Comparison of ENCODE assay signal across 1 cellular context in the genomic region with DNA sequence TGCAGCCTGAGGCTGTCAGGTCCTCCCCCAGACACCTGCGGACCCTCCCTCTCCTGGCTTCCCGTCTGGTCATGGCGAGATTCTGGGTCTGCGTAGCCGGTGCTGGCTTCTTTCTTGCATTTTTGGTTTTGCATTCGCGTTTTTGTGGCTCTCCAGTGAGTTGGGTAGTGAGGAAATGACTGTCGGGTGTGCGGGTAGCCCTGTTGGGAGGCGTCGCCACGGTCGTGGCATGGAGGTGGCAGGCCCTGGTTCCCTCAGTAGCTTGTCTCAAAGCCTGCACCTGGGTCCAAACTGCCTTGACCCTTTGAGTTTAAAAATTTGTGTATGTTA.
TF ChIP-seq lines count a peak whose summit lies in the region.

No MANE protein-coding gene starts in this region.

TF ChIP-seq in HepG2, 621 proteins besides CTCF, POLR2A, EP300 and RAD21 (continued from another document and continues in another):
- TF ChIP-seq, protein P1, sequence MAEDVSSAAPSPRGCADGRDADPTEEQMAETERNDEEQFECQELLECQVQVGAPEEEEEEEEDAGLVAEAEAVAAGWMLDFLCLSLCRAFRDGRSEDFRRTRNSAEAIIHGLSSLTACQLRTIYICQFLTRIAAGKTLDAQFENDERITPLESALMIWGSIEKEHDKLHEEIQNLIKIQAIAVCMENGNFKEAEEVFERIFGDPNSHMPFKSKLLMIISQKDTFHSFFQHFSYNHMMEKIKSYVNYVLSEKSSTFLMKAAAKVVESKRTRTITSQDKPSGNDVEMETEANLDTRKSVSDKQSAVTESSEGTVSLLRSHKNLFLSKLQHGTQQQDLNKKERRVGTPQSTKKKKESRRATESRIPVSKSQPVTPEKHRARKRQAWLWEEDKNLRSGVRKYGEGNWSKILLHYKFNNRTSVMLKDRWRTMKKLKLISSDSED (CRISPR knock-in tag; IDR thresholded peaks at IDR 0.05), result no peak
- TF ChIP-seq ZNF441 (CRISPR knock-in tag; IDR thresholded peaks at IDR 0.05; ENCODE audit: borderline replicate concordance), result no peak
- TF ChIP-seq ZNF768 (CRISPR knock-in tag; IDR thresholded peaks at IDR 0.05), result no peak; the same call in 1 of the 2 replicates
- no peak for TF ChIP-seq SOX6 (IDR thresholded peaks at IDR 0.05)
- no peak for TF ChIP-seq SOX6 (CRISPR knock-in tag; IDR thresholded peaks at IDR 0.05)
- peak; percentile 28; the same call in 1 of the 2 replicates for TF ChIP-seq DMAP1 (CRISPR knock-in tag; IDR thresholded peaks at IDR 0.05)
- TF ChIP-seq BORCS8-MEF2B (CRISPR knock-in tag; IDR thresholded peaks at IDR 0.05), result no peak
- TF ChIP-seq, protein P2, sequence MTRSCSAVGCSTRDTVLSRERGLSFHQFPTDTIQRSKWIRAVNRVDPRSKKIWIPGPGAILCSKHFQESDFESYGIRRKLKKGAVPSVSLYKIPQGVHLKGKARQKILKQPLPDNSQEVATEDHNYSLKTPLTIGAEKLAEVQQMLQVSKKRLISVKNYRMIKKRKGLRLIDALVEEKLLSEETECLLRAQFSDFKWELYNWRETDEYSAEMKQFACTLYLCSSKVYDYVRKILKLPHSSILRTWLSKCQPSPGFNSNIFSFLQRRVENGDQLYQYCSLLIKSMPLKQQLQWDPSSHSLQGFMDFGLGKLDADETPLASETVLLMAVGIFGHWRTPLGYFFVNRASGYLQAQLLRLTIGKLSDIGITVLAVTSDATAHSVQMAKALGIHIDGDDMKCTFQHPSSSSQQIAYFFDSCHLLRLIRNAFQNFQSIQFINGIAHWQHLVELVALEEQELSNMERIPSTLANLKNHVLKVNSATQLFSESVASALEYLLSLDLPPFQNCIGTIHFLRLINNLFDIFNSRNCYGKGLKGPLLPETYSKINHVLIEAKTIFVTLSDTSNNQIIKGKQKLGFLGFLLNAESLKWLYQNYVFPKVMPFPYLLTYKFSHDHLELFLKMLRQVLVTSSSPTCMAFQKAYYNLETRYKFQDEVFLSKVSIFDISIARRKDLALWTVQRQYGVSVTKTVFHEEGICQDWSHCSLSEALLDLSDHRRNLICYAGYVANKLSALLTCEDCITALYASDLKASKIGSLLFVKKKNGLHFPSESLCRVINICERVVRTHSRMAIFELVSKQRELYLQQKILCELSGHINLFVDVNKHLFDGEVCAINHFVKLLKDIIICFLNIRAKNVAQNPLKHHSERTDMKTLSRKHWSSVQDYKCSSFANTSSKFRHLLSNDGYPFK (CRISPR knock-in tag; IDR thresholded peaks at IDR 0.05; ENCODE audit: borderline replicate concordance), result no peak; the same call in 1 of the 2 replicates
- TF ChIP-seq, protein P3, sequence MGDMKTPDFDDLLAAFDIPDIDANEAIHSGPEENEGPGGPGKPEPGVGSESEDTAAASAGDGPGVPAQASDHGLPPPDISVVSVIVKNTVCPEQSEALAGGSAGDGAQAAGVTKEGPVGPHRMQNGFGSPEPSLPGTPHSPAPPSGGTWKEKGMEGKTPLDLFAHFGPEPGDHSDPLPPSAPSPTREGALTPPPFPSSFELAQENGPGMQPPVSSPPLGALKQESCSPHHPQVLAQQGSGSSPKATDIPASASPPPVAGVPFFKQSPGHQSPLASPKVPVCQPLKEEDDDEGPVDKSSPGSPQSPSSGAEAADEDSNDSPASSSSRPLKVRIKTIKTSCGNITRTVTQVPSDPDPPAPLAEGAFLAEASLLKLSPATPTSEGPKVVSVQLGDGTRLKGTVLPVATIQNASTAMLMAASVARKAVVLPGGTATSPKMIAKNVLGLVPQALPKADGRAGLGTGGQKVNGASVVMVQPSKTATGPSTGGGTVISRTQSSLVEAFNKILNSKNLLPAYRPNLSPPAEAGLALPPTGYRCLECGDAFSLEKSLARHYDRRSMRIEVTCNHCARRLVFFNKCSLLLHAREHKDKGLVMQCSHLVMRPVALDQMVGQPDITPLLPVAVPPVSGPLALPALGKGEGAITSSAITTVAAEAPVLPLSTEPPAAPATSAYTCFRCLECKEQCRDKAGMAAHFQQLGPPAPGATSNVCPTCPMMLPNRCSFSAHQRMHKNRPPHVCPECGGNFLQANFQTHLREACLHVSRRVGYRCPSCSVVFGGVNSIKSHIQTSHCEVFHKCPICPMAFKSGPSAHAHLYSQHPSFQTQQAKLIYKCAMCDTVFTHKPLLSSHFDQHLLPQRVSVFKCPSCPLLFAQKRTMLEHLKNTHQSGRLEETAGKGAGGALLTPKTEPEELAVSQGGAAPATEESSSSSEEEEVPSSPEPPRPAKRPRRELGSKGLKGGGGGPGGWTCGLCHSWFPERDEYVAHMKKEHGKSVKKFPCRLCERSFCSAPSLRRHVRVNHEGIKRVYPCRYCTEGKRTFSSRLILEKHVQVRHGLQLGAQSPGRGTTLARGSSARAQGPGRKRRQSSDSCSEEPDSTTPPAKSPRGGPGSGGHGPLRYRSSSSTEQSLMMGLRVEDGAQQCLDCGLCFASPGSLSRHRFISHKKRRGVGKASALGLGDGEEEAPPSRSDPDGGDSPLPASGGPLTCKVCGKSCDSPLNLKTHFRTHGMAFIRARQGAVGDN (CRISPR knock-in tag; IDR thresholded peaks at IDR 0.05), result peak; percentile 73
- no peak for TF ChIP-seq TBX2 (CRISPR knock-in tag; IDR thresholded peaks at IDR 0.05; ENCODE audit: borderline replicate concordance)
- no peak for TF ChIP-seq SOX13 (IDR thresholded peaks at IDR 0.05)
- TF ChIP-seq SOX13 (CRISPR knock-in tag; conservative IDR thresholded peaks at IDR 0.05 in 1 of 2, IDR thresholded peaks at IDR 0.05 in 1 of 2), result no peak
- TF ChIP-seq ZNF570 (CRISPR knock-in tag; IDR thresholded peaks at IDR 0.05; ENCODE audit: borderline replicate concordance), result 0 out of 2 replicates have a peak, but pooled peaks have one; percentile 5
- peak; percentile 42; the same call in 1 of the 2 replicates for TF ChIP-seq ZNF292 (CRISPR knock-in tag; IDR thresholded peaks at IDR 0.05; ENCODE audit: borderline replicate concordance, low read depth)
- no peak for TF ChIP-seq NFE2 (CRISPR knock-in tag; IDR thresholded peaks at IDR 0.05)
- no peak for TF ChIP-seq DNMT1 (CRISPR knock-in tag; IDR thresholded peaks at IDR 0.05)
- TF ChIP-seq, protein P4, sequence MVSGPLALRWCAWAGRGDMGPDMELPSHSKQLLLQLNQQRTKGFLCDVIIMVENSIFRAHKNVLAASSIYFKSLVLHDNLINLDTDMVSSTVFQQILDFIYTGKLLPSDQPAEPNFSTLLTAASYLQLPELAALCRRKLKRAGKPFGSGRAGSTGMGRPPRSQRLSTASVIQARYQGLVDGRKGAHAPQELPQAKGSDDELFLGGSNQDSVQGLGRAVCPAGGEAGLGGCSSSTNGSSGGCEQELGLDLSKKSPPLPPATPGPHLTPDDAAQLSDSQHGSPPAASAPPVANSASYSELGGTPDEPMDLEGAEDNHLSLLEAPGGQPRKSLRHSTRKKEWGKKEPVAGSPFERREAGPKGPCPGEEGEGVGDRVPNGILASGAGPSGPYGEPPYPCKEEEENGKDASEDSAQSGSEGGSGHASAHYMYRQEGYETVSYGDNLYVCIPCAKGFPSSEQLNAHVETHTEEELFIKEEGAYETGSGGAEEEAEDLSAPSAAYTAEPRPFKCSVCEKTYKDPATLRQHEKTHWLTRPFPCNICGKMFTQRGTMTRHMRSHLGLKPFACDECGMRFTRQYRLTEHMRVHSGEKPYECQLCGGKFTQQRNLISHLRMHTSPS (CRISPR knock-in tag; IDR thresholded peaks at IDR 0.05; ENCODE audit: low read depth), result 0 out of 2 replicates have a peak, but pooled peaks have one; percentile 12
- TF ChIP-seq, protein P5, sequence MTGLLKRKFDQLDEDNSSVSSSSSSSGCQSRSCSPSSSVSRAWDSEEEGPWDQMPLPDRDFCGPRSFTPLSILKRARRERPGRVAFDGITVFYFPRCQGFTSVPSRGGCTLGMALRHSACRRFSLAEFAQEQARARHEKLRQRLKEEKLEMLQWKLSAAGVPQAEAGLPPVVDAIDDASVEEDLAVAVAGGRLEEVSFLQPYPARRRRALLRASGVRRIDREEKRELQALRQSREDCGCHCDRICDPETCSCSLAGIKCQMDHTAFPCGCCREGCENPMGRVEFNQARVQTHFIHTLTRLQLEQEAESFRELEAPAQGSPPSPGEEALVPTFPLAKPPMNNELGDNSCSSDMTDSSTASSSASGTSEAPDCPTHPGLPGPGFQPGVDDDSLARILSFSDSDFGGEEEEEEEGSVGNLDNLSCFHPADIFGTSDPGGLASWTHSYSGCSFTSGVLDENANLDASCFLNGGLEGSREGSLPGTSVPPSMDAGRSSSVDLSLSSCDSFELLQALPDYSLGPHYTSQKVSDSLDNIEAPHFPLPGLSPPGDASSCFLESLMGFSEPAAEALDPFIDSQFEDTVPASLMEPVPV (CRISPR knock-in tag; IDR thresholded peaks at IDR 0.05), result 0 out of 2 replicates have a peak, but pooled peaks have one; percentile 2
- TF ChIP-seq, protein P6, sequence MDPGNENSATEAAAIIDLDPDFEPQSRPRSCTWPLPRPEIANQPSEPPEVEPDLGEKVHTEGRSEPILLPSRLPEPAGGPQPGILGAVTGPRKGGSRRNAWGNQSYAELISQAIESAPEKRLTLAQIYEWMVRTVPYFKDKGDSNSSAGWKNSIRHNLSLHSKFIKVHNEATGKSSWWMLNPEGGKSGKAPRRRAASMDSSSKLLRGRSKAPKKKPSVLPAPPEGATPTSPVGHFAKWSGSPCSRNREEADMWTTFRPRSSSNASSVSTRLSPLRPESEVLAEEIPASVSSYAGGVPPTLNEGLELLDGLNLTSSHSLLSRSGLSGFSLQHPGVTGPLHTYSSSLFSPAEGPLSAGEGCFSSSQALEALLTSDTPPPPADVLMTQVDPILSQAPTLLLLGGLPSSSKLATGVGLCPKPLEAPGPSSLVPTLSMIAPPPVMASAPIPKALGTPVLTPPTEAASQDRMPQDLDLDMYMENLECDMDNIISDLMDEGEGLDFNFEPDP (CRISPR knock-in tag; conservative IDR thresholded peaks at IDR 0.05), result no peak
- 0 out of 2 replicates have a peak, but pooled peaks have one; percentile 4 for TF ChIP-seq ZMYM4 (CRISPR knock-in tag; IDR thresholded peaks at IDR 0.05)
- TF ChIP-seq ZNF232 (CRISPR knock-in tag; IDR thresholded peaks at IDR 0.05; ENCODE audit: borderline replicate concordance), result no peak
- TF ChIP-seq, protein P7, sequence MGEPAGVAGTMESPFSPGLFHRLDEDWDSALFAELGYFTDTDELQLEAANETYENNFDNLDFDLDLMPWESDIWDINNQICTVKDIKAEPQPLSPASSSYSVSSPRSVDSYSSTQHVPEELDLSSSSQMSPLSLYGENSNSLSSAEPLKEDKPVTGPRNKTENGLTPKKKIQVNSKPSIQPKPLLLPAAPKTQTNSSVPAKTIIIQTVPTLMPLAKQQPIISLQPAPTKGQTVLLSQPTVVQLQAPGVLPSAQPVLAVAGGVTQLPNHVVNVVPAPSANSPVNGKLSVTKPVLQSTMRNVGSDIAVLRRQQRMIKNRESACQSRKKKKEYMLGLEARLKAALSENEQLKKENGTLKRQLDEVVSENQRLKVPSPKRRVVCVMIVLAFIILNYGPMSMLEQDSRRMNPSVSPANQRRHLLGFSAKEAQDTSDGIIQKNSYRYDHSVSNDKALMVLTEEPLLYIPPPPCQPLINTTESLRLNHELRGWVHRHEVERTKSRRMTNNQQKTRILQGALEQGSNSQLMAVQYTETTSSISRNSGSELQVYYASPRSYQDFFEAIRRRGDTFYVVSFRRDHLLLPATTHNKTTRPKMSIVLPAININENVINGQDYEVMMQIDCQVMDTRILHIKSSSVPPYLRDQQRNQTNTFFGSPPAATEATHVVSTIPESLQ (CRISPR knock-in tag; conservative IDR thresholded peaks at IDR 0.05), result no peak
- TF ChIP-seq ZFAT (CRISPR knock-in tag; conservative IDR thresholded peaks at IDR 0.05), result no peak
- TF ChIP-seq, protein P8, sequence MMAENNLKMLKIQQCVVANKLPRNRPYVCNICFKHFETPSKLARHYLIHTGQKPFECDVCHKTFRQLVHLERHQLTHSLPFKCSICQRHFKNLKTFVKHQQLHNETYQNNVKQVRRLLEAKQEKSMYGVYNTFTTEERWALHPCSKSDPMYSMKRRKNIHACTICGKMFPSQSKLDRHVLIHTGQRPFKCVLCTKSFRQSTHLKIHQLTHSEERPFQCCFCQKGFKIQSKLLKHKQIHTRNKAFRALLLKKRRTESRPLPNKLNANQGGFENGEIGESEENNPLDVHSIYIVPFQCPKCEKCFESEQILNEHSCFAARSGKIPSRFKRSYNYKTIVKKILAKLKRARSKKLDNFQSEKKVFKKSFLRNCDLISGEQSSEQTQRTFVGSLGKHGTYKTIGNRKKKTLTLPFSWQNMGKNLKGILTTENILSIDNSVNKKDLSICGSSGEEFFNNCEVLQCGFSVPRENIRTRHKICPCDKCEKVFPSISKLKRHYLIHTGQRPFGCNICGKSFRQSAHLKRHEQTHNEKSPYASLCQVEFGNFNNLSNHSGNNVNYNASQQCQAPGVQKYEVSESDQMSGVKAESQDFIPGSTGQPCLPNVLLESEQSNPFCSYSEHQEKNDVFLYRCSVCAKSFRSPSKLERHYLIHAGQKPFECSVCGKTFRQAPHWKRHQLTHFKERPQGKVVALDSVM (CRISPR knock-in tag; IDR thresholded peaks at IDR 0.05), result no peak
- TF ChIP-seq, protein P9, sequence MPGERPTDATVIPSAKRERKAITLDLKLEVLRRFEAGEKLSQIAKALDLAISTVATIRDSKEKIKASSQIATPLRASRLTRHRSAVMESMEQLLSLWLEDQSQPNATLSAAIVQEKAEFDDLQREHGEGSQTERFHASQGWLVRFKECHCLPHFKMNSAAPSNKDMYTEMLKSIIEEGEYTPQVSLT (CRISPR knock-in tag; IDR thresholded peaks at IDR 0.05; ENCODE audit: borderline replicate concordance, low read depth), result no peak
- TF ChIP-seq, protein P10, sequence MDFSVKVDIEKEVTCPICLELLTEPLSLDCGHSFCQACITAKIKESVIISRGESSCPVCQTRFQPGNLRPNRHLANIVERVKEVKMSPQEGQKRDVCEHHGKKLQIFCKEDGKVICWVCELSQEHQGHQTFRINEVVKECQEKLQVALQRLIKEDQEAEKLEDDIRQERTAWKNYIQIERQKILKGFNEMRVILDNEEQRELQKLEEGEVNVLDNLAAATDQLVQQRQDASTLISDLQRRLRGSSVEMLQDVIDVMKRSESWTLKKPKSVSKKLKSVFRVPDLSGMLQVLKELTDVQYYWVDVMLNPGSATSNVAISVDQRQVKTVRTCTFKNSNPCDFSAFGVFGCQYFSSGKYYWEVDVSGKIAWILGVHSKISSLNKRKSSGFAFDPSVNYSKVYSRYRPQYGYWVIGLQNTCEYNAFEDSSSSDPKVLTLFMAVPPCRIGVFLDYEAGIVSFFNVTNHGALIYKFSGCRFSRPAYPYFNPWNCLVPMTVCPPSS (IDR thresholded peaks at IDR 0.05), result no peak
- TF ChIP-seq KLF16 (CRISPR knock-in tag; IDR thresholded peaks at IDR 0.05), result peak in 1 of 2 experiments; percentile 7; a peak in 1 of 4 replicates
- TF ChIP-seq, protein P11, sequence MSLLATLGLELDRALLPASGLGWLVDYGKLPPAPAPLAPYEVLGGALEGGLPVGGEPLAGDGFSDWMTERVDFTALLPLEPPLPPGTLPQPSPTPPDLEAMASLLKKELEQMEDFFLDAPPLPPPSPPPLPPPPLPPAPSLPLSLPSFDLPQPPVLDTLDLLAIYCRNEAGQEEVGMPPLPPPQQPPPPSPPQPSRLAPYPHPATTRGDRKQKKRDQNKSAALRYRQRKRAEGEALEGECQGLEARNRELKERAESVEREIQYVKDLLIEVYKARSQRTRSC (CRISPR knock-in tag; IDR thresholded peaks at IDR 0.05; ENCODE audit: low read depth), result no peak
- TF ChIP-seq ZNF564 (CRISPR knock-in tag; IDR thresholded peaks at IDR 0.05), result no peak
- no peak for TF ChIP-seq CHCHD3 (CRISPR knock-in tag; IDR thresholded peaks at IDR 0.05)
- TF ChIP-seq ZSCAN31 (CRISPR knock-in tag; IDR thresholded peaks at IDR 0.05; ENCODE audit: low read depth), result no peak
- TF ChIP-seq MED8 (CRISPR knock-in tag; IDR thresholded peaks at IDR 0.05; ENCODE audit: insufficient replicate concordance), result no peak
